In the genomic region with DNA sequence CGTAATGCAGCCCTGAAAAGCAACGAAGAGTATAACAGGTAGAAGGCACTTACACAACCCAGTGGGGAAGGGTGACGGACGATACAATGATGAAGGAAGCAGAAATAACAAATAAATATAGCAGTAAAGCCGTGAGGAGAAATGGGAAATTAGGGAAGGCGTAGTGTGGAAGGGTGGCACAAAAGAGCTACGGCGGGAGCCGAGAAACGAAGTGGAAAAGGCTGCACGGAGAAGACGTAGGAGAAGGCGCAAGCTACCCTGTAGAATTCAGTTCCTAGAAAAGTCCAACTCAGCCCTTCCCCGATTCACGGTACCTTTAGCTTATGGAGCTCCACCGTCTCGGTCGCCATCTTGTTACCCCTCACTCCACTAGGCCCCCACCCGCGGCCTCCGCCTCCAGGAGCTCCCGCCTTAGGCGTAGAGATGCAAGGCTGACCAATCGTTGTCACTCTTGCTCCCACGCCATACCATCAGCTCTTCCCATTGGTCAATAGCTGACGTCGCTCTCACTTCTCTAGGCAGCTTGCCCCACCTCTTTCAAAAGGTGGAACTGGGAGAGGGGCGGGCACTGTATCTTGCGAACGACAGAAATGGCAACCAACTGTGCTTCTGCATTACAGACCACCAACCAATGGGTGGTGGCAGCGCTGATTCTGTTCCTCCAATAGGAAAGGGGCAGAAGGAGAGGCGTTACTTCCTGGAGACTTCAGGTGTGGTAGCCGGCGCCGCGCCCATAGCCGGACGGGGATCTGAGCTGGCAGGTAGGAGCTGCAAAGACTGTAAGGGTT, we compare ENCODE assay signal across 1 cellular context.
A peak's percentile ranks its signal among the peaks of the same experiment; 100 is the strongest.
TF ChIP-seq lines count a peak whose summit lies in the region.

A gene with protein sequence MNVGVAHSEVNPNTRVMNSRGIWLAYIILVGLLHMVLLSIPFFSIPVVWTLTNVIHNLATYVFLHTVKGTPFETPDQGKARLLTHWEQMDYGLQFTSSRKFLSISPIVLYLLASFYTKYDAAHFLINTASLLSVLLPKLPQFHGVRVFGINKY (plus strand): TSS at position 690 of the 788 bp plus-strand sequence. CDS start 959 bp downstream, outside the sequence.
A gene with protein sequence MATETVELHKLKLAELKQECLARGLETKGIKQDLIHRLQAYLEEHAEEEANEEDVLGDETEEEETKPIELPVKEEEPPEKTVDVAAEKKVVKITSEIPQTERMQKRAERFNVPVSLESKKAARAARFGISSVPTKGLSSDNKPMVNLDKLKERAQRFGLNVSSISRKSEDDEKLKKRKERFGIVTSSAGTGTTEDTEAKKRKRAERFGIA (minus strand): TSS at position 373 of the 788 bp plus-strand sequence. CDS start 23 bp downstream, at position 350.

TF ChIP-seq in GM12878, 131 proteins besides CTCF, POLR2A, EP300 and RAD21 (continued from another document and continues in another):
- TF ChIP-seq, protein P1, sequence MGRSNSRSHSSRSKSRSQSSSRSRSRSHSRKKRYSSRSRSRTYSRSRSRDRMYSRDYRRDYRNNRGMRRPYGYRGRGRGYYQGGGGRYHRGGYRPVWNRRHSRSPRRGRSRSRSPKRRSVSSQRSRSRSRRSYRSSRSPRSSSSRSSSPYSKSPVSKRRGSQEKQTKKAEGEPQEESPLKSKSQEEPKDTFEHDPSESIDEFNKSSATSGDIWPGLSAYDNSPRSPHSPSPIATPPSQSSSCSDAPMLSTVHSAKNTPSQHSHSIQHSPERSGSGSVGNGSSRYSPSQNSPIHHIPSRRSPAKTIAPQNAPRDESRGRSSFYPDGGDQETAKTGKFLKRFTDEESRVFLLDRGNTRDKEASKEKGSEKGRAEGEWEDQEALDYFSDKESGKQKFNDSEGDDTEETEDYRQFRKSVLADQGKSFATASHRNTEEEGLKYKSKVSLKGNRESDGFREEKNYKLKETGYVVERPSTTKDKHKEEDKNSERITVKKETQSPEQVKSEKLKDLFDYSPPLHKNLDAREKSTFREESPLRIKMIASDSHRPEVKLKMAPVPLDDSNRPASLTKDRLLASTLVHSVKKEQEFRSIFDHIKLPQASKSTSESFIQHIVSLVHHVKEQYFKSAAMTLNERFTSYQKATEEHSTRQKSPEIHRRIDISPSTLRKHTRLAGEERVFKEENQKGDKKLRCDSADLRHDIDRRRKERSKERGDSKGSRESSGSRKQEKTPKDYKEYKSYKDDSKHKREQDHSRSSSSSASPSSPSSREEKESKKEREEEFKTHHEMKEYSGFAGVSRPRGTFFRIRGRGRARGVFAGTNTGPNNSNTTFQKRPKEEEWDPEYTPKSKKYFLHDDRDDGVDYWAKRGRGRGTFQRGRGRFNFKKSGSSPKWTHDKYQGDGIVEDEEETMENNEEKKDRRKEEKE (IDR thresholded peaks at IDR 0.05) = no peak
- TF ChIP-seq SMARCA5 (IDR thresholded peaks at IDR 0.05) (0 out of 2 replicates have a peak, but pooled peaks have one; percentile 13), NFIC (IDR thresholded peaks at IDR 0.05; ENCODE audit: low read depth, low read length) (0 out of 2 replicates have a peak, but pooled peaks have one; percentile 15), SPI1 (IDR thresholded peaks at IDR 0.05; ENCODE audit: borderline replicate concordance, insufficient read depth, low read depth, low read length) (peak; percentile 91), ZNF274 (IDR thresholded peaks at IDR 0.05; ENCODE audit: insufficient read depth, insufficient read length) (no peak), RUNX3 (IDR thresholded peaks at IDR 0.05; ENCODE audit: low read length) (0 out of 2 replicates have a peak, but pooled peaks have one; percentile 1), IKZF2 (IDR thresholded peaks at IDR 0.05) (peak in 1 of 2 experiments; percentile 15; a peak in 1 of 4 replicates), EED (IDR thresholded peaks at IDR 0.05; ENCODE audit: low read depth) (no peak), TBL1XR1 (IDR thresholded peaks at IDR 0.05; ENCODE audit: low read depth, low read length) (no peak), HCFC1 (IDR thresholded peaks at IDR 0.05; ENCODE audit: low read length) (peak; percentile 54; the same call in 1 of the 2 replicates), NR2F1 (conservative IDR thresholded peaks at IDR 0.05) (no peak), STAT1 (conservative IDR thresholded peaks at IDR 0.05) (no peak), ASH2L (IDR thresholded peaks at IDR 0.05; ENCODE audit: borderline replicate concordance, low read depth) (peak; percentile 35; the same call in 1 of the 2 replicates), MYB (IDR thresholded peaks at IDR 0.05; ENCODE audit: borderline replicate concordance, low read depth, low read length) (no peak), WRNIP1 (IDR thresholded peaks at IDR 0.05; ENCODE audit: borderline replicate concordance, low read depth, low read length) (no peak), POLR2AphosphoS2 (IDR thresholded peaks at IDR 0.05; ENCODE audit: low read depth, low read length) (peak; percentile 65; the same call in 1 of the 2 replicates)
- TF ChIP-seq, protein P2, sequence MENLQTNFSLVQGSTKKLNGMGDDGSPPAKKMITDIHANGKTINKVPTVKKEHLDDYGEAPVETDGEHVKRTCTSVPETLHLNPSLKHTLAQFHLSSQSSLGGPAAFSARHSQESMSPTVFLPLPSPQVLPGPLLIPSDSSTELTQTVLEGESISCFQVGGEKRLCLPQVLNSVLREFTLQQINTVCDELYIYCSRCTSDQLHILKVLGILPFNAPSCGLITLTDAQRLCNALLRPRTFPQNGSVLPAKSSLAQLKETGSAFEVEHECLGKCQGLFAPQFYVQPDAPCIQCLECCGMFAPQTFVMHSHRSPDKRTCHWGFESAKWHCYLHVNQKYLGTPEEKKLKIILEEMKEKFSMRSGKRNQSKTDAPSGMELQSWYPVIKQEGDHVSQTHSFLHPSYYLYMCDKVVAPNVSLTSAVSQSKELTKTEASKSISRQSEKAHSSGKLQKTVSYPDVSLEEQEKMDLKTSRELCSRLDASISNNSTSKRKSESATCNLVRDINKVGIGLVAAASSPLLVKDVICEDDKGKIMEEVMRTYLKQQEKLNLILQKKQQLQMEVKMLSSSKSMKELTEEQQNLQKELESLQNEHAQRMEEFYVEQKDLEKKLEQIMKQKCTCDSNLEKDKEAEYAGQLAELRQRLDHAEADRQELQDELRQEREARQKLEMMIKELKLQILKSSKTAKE (IDR thresholded peaks at IDR 0.05; ENCODE audit: low read depth, poor library complexity, severe bottlenecking) = no peak
- TF ChIP-seq, protein P3, sequence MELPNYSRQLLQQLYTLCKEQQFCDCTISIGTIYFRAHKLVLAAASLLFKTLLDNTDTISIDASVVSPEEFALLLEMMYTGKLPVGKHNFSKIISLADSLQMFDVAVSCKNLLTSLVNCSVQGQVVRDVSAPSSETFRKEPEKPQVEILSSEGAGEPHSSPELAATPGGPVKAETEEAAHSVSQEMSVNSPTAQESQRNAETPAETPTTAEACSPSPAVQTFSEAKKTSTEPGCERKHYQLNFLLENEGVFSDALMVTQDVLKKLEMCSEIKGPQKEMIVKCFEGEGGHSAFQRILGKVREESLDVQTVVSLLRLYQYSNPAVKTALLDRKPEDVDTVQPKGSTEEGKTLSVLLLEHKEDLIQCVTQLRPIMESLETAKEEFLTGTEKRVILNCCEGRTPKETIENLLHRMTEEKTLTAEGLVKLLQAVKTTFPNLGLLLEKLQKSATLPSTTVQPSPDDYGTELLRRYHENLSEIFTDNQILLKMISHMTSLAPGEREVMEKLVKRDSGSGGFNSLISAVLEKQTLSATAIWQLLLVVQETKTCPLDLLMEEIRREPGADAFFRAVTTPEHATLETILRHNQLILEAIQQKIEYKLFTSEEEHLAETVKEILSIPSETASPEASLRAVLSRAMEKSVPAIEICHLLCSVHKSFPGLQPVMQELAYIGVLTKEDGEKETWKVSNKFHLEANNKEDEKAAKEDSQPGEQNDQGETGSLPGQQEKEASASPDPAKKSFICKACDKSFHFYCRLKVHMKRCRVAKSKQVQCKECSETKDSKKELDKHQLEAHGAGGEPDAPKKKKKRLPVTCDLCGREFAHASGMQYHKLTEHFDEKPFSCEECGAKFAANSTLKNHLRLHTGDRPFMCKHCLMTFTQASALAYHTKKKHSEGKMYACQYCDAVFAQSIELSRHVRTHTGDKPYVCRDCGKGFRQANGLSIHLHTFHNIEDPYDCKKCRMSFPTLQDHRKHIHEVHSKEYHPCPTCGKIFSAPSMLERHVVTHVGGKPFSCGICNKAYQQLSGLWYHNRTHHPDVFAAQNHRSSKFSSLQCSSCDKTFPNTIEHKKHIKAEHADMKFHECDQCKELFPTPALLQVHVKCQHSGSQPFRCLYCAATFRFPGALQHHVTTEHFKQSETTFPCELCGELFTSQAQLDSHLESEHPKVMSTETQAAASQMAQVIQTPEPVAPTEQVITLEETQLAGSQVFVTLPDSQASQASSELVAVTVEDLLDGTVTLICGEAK (IDR thresholded peaks at IDR 0.05; ENCODE audit: borderline replicate concordance) = peak; percentile 88; the same call in 1 of the 2 replicates
- TF ChIP-seq, protein P4, sequence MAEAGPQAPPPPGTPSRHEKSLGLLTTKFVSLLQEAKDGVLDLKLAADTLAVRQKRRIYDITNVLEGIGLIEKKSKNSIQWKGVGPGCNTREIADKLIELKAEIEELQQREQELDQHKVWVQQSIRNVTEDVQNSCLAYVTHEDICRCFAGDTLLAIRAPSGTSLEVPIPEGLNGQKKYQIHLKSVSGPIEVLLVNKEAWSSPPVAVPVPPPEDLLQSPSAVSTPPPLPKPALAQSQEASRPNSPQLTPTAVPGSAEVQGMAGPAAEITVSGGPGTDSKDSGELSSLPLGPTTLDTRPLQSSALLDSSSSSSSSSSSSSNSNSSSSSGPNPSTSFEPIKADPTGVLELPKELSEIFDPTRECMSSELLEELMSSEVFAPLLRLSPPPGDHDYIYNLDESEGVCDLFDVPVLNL (IDR thresholded peaks at IDR 0.05; ENCODE audit: low read depth, low read length) = peak; percentile 77
- TF ChIP-seq, protein P5, sequence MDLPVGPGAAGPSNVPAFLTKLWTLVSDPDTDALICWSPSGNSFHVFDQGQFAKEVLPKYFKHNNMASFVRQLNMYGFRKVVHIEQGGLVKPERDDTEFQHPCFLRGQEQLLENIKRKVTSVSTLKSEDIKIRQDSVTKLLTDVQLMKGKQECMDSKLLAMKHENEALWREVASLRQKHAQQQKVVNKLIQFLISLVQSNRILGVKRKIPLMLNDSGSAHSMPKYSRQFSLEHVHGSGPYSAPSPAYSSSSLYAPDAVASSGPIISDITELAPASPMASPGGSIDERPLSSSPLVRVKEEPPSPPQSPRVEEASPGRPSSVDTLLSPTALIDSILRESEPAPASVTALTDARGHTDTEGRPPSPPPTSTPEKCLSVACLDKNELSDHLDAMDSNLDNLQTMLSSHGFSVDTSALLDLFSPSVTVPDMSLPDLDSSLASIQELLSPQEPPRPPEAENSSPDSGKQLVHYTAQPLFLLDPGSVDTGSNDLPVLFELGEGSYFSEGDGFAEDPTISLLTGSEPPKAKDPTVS (IDR thresholded peaks at IDR 0.05; ENCODE audit: low read depth, low read length) = no peak
- TF ChIP-seq, protein P6, sequence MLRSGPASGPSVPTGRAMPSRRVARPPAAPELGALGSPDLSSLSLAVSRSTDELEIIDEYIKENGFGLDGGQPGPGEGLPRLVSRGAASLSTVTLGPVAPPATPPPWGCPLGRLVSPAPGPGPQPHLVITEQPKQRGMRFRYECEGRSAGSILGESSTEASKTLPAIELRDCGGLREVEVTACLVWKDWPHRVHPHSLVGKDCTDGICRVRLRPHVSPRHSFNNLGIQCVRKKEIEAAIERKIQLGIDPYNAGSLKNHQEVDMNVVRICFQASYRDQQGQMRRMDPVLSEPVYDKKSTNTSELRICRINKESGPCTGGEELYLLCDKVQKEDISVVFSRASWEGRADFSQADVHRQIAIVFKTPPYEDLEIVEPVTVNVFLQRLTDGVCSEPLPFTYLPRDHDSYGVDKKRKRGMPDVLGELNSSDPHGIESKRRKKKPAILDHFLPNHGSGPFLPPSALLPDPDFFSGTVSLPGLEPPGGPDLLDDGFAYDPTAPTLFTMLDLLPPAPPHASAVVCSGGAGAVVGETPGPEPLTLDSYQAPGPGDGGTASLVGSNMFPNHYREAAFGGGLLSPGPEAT (IDR thresholded peaks at IDR 0.05; ENCODE audit: low read depth) = peak; percentile 62
- TF ChIP-seq, protein P7, sequence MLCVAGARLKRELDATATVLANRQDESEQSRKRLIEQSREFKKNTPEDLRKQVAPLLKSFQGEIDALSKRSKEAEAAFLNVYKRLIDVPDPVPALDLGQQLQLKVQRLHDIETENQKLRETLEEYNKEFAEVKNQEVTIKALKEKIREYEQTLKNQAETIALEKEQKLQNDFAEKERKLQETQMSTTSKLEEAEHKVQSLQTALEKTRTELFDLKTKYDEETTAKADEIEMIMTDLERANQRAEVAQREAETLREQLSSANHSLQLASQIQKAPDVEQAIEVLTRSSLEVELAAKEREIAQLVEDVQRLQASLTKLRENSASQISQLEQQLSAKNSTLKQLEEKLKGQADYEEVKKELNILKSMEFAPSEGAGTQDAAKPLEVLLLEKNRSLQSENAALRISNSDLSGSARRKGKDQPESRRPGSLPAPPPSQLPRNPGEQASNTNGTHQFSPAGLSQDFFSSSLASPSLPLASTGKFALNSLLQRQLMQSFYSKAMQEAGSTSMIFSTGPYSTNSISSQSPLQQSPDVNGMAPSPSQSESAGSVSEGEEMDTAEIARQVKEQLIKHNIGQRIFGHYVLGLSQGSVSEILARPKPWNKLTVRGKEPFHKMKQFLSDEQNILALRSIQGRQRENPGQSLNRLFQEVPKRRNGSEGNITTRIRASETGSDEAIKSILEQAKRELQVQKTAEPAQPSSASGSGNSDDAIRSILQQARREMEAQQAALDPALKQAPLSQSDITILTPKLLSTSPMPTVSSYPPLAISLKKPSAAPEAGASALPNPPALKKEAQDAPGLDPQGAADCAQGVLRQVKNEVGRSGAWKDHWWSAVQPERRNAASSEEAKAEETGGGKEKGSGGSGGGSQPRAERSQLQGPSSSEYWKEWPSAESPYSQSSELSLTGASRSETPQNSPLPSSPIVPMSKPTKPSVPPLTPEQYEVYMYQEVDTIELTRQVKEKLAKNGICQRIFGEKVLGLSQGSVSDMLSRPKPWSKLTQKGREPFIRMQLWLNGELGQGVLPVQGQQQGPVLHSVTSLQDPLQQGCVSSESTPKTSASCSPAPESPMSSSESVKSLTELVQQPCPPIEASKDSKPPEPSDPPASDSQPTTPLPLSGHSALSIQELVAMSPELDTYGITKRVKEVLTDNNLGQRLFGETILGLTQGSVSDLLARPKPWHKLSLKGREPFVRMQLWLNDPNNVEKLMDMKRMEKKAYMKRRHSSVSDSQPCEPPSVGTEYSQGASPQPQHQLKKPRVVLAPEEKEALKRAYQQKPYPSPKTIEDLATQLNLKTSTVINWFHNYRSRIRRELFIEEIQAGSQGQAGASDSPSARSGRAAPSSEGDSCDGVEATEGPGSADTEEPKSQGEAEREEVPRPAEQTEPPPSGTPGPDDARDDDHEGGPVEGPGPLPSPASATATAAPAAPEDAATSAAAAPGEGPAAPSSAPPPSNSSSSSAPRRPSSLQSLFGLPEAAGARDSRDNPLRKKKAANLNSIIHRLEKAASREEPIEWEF (IDR thresholded peaks at IDR 0.05; ENCODE audit: insufficient replicate concordance, low read depth, low read length) = no peak
- TF ChIP-seq, protein P8, sequence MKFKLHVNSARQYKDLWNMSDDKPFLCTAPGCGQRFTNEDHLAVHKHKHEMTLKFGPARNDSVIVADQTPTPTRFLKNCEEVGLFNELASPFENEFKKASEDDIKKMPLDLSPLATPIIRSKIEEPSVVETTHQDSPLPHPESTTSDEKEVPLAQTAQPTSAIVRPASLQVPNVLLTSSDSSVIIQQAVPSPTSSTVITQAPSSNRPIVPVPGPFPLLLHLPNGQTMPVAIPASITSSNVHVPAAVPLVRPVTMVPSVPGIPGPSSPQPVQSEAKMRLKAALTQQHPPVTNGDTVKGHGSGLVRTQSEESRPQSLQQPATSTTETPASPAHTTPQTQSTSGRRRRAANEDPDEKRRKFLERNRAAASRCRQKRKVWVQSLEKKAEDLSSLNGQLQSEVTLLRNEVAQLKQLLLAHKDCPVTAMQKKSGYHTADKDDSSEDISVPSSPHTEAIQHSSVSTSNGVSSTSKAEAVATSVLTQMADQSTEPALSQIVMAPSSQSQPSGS (IDR thresholded peaks at IDR 0.05; ENCODE audit: low read length) = no peak; the same call in 1 of the 2 replicates
